Comparison of ENCODE assay signal across 5 cellular contexts in the genomic region with DNA sequence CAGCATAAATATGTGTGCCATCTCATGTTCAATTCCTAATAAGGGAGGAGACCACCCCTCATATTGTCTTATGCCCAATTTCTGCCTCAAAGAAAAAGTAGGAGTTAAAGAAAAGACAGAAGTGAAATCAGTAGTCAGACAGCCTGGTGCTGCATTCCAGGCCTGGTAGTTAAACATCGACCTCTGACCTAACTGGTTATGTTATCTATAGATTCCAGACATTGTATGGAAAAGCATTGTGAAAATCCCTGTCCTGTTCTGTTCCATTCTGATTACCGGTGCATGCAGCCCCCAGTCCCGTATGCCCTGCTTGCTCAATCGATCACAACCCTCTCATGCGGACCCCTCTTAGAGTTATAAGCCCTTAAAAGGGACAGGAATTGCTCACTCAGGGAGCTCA. TPM values are rescaled to one million over a fixed set of nuclear protein-coding genes. Genes with fewer than 3 reads are reported as not detected.
"Had no signal": no experiment of that assay in that cellular context is flagged by ENCODE, and none has a peak within 500 bp of the region (broad histone marks: within the 10 kb centered on the region; RNA-seq: fewer than 3 reads in every experiment).

No MANE protein-coding gene starts in this region.

RNA-seq across cellular contexts. Expression of gene ZCCHC13, which starts 38.2 kb away (rescaled TPM):
- total RNA-seq: GM23338, H1, HFFc6, HT1080, IMR-90 had no signal
- polyA plus RNA-seq: GM23338, H1, IMR-90 had no signal
